ENCODE assay signal across 17 cellular contexts in genomic region chr1:224216380-224216779, GRCh38. TPM values are rescaled to one million over a fixed set of nuclear protein-coding genes. Genes with fewer than 3 reads are reported as not detected.
DNase-seq lines count a peak whose midpoint lies in the region; ATAC-seq and TF ChIP-seq lines count a peak whose summit lies in the region.
"Had no signal": no experiment of that assay in that cellular context is flagged by ENCODE, and none has a peak within 500 bp of the region (broad histone marks: within the 10 kb centered on the region; RNA-seq: fewer than 3 reads in every experiment).

No MANE protein-coding gene starts in this region.

- H3K4me1 Mint-ChIP-seq in activated CD4-positive, alpha-beta T cell treated with anti-CD3 and anti-CD28 coated beads, Interleukin-2, amount 10 ng/mL, durations not matched to agents 7 days and 5 days, result peaks cover 2% of the 10 kb centered on the region

- H3K79me2 ChIP-seq in DOHH2 (ENCODE audit: control insufficient read depth, low read length), result no peaks in the 10 kb centered on the region

- no peak overlapping the region for H3K4me3 ChIP-seq in heart left ventricle
- no peak overlapping the region for H3K4me3 ChIP-seq in DOHH2 (ENCODE audit: low read length)
- H3K4me3 ChIP-seq in skeletal muscle tissue (ENCODE audit: low read length in 3 of 3), result no peak overlapping the region
- H3K4me3 ChIP-seq: A549 had no signal

- 95 to 98% (median 97%) methylated on average over 8 of the region's 8 CpGs for WGBS in heart left ventricle, 4 donors

- TF ChIP-seq CTCF in heart left ventricle (IDR thresholded peaks at IDR 0.05), result no peak
- no peak for TF ChIP-seq CTCF in DOHH2 (IDR thresholded peaks at IDR 0.05; ENCODE audit: low read depth, low read length, poor library complexity, severe bottlenecking)

- H3K36me3 Mint-ChIP-seq in activated CD4-positive, alpha-beta T cell treated with anti-CD3 and anti-CD28 coated beads, Interleukin-2, amount 10 ng/mL, durations not matched to agents 7 days and 5 days (ENCODE audit: low read depth), result no peaks in the 10 kb centered on the region
- H3K36me3 Mint-ChIP-seq: CD4-positive, alpha-beta memory T cell had no signal

- CTCF ChIA-PET in activated CD4-positive, alpha-beta T cell treated with anti-CD3 and anti-CD28 coated beads, Interleukin-2, amount 10 ng/mL, durations not matched to agents 7 days and 5 days (lab: Charles Lee), result interaction anchor here (1.0 kb wide), 1 partner anchor 11 kb away, joined by 3 read pairs; no protein-coding TSS in a partner anchor

- ATAC-seq in heart left ventricle (no peak), Right ventricle myocardium inferior (no peak)
- ATAC-seq: A549 had no signal

- H3K4me3 Mint-ChIP-seq in activated CD4-positive, alpha-beta T cell treated with anti-CD3 and anti-CD28 coated beads, Interleukin-2, amount 10 ng/mL, durations not matched to agents 7 days and 5 days, result no peak overlapping the region
- H3K4me3 Mint-ChIP-seq: CD4-positive, alpha-beta memory T cell; H9 had no signal

- H3K4me1 ChIP-seq in heart left ventricle (peaks cover 0 to 16% (median 3%) of the 10 kb centered on the region in 12 donors), DOHH2 (ENCODE audit: control insufficient read depth, low read length) (peaks cover 35% of the 10 kb centered on the region), skeletal muscle tissue (ENCODE audit: control insufficient read depth in 3 of 3, insufficient read depth in 3 of 3, low read length in 3 of 3) (peaks cover 6 to 16% (median 11%) of the 10 kb centered on the region in 3 donors)

- TF ChIP-seq POLR2A in heart left ventricle (IDR thresholded peaks at IDR 0.05), result no peak

- H4K20me1 ChIP-seq in DOHH2 (ENCODE audit: control insufficient read depth, insufficient read depth, low read depth, low read length), result no peaks in the 10 kb centered on the region

- no peak overlapping the region for H3K9ac ChIP-seq in skeletal muscle tissue (ENCODE audit: low read depth in 1 of 3, low read length in 3 of 3)

- H3K36me3 ChIP-seq in heart left ventricle (no peaks in the 10 kb centered on the region), DOHH2 (ENCODE audit: control insufficient read depth, low read length) (no peaks in the 10 kb centered on the region), skeletal muscle tissue (ENCODE audit: control insufficient read depth in 3 of 3, insufficient read depth in 3 of 3, low read length in 3 of 3) (no peaks in the 10 kb centered on the region)

- H3K9me3 Mint-ChIP-seq in activated CD4-positive, alpha-beta T cell treated with anti-CD3 and anti-CD28 coated beads, Interleukin-2, amount 10 ng/mL, durations not matched to agents 7 days and 5 days, result no peaks in the 10 kb centered on the region
- H3K9me3 Mint-ChIP-seq: H9 had no signal

- POLR2A ChIA-PET in activated CD4-positive, alpha-beta T cell treated with anti-CD3 and anti-CD28 coated beads, Interleukin-2, amount 10 ng/mL, durations not matched to agents 7 days and 5 days (lab: Charles Lee), result no interaction called here

- peak overlapping the region; percentile 28 for H3K4me2 ChIP-seq in DOHH2 (ENCODE audit: low read length)
- H3K4me2 ChIP-seq: A549 had no signal

- no peaks in the 10 kb centered on the region for H3F3A ChIP-seq in DOHH2 (ENCODE audit: control insufficient read depth, insufficient read depth)

- intact Hi-C loops in heart left ventricle (cut with DNase I) (no loop called here), Right ventricle myocardium inferior (cut with DNase I) (no loop called here)

- H3K9me3 ChIP-seq in heart left ventricle (no peaks in the 10 kb centered on the region), DOHH2 (ENCODE audit: control insufficient read depth, insufficient read depth, low read length) (no peaks in the 10 kb centered on the region), skeletal muscle tissue (ENCODE audit: control insufficient read depth in 3 of 3, low read length in 3 of 3) (no peaks in the 10 kb centered on the region)
- H3K9me3 ChIP-seq: A549 had no signal

- peaks cover 4% of the 10 kb centered on the region for H3K27me3 Mint-ChIP-seq in activated CD4-positive, alpha-beta T cell treated with anti-CD3 and anti-CD28 coated beads, Interleukin-2, amount 10 ng/mL, durations not matched to agents 7 days and 5 days
- H3K27me3 Mint-ChIP-seq: CD4-positive, alpha-beta memory T cell had no signal

- H3K27ac ChIP-seq in heart left ventricle (peak overlapping the region in 8 of 12 donors; percentile 14 to 61 (median 31)), DOHH2 (ENCODE audit: low read depth, low read length) (no peak overlapping the region), skeletal muscle tissue (ENCODE audit: low read depth, low read length) (peak overlapping the region; percentile 72)
- H3K27ac ChIP-seq: 22Rv1, A549, C4-2B had no signal

- H3K9me2 ChIP-seq in DOHH2 (replicated peaks; ENCODE audit: control insufficient read depth, low read length), result no peaks in the 10 kb centered on the region

- DNase-seq in heart left ventricle, result peak in 1 of 5 donors; percentile 5
- DNase-seq in Right ventricle myocardium inferior (ENCODE audit: missing footprints), result no peak
- DNase-seq in left kidney (ENCODE audit: low read depth, low spot score), result peak; percentile 66
- DNase-seq in activated CD4-positive, alpha-beta T cell treated with anti-CD3 and anti-CD28 coated beads, Interleukin-2, amount 10 ng/mL, durations not matched to agents 7 days and 5 days, result no peak
- no peak for DNase-seq in NCI-H1417 (lab: John Stamatoyannopoulos, UW)
- DNase-seq: AML-193; CD4-positive, alpha-beta memory T cell; DMS153; DMS79; GF-D8; H9; IMR-90 had no signal

- H3K27ac Mint-ChIP-seq in activated CD4-positive, alpha-beta T cell treated with anti-CD3 and anti-CD28 coated beads, Interleukin-2, amount 10 ng/mL, durations not matched to agents 7 days and 5 days, result no peak overlapping the region

- no peaks in the 10 kb centered on the region for H3K27me3 ChIP-seq in heart left ventricle
- no peaks in the 10 kb centered on the region for H3K27me3 ChIP-seq in DOHH2 (ENCODE audit: control insufficient read depth, low read length)
- H3K27me3 ChIP-seq in skeletal muscle tissue (ENCODE audit: control insufficient read depth in 3 of 3, insufficient read depth in 3 of 3, low read length in 3 of 3), result no peaks in the 10 kb centered on the region

RNA-seq across cellular contexts. Expression of gene DEGS1, which starts 33.3 kb away (rescaled TPM):
- total RNA-seq in heart left ventricle, result 10 to 100 TPM; 35.8 to 75.2 (median 46.3) TPM
- polyA plus RNA-seq in heart left ventricle, result 10 to 100 TPM; 40.9 to 54.5 TPM
- 63.8 TPM for total RNA-seq in Right ventricle myocardium inferior
- 43.3 TPM for total RNA-seq in skeletal muscle tissue
- 10 to 100 TPM; 73.9 to 76.9 TPM for total RNA-seq in activated CD4-positive, alpha-beta T cell treated with anti-CD3 and anti-CD28 coated beads, Interleukin-2, amount 10 ng/mL, durations not matched to agents 7 days and 5 days
